In genomic region chr2:134232868-134233732, GRCh38 we compare ENCODE assay signal across 8 cellular contexts. TPM values are rescaled to one million over a fixed set of nuclear protein-coding genes. Genes with fewer than 3 reads are reported as not detected.
DNase-seq lines count a peak whose midpoint lies in the region; ATAC-seq and TF ChIP-seq lines count a peak whose summit lies in the region.

No MANE protein-coding gene starts in this region.

- no peak overlapping the region for H3K4me3 ChIP-seq in GM06990 (replicated peaks; ENCODE audit: low read depth, low read length)
- H3K4me3 ChIP-seq in brain microvascular endothelial cell (ENCODE audit: low read depth, low read length), result no peak overlapping the region

- H3K27me3 ChIP-seq in GM06990 (replicated peaks; ENCODE audit: control insufficient read depth, insufficient read depth, low read length), result no peaks in the 10 kb centered on the region
- no peaks in the 10 kb centered on the region for H3K27me3 ChIP-seq in brain microvascular endothelial cell (replicated peaks)

- in situ Hi-C loops in brain microvascular endothelial cell (cut with HindIII; ENCODE audit: low pct_ligation_motif_present, low sequenced_read_pairs), result no loop called here

- peak; percentile 38 for ATAC-seq in GM21423 (IDR thresholded peaks at IDR 0.05; ENCODE audit: unreplicated experiment)

- DNase-seq in GM06990 (ENCODE audit: extremely low read depth, insufficient read length) (peak; percentile 32), HT-29 (ENCODE audit: low spot score) (peak; percentile 15), brain microvascular endothelial cell (peak; percentile 44), cerebellum (ENCODE audit: low spot score) (no peak), NCI-H446 (lab: John Stamatoyannopoulos, UW) (no peak)
- no peak for DNase-seq in stimulated activated CD8-positive, alpha-beta memory T cell treated with anti-CD3 and anti-CD28 coated beads, Interleukin-4, amount 100 ng/mL, for 48 hours
- DNase-seq in effector CD8-positive, alpha-beta T cell (lab: John Stamatoyannopoulos, UW), result no peak

- no peaks in the 10 kb centered on the region for H3K36me3 ChIP-seq in GM06990 (ENCODE audit: control insufficient read depth, insufficient read depth, low read length)
- H3K36me3 ChIP-seq in brain microvascular endothelial cell (replicated peaks), result no peaks in the 10 kb centered on the region

- TF ChIP-seq CTCF in GM06990 (IDR thresholded peaks at IDR 0.05; ENCODE audit: insufficient read depth, low read length, poor library complexity, severe bottlenecking) (no peak), brain microvascular endothelial cell (IDR thresholded peaks at IDR 0.05; ENCODE audit: low read depth, low read length, missing control alignments) (no peak)

- H3K27ac ChIP-seq in brain microvascular endothelial cell, result peak overlapping the region; percentile 9

RNA-seq across cellular contexts. Expression of gene MGAT5, which starts 20.8 kb away (rescaled TPM):
- total RNA-seq in HT-29 (2014; rRNA removed; shearing (Covaris generic)), result 46.9 and 55.9 TPM in 2 replicates
- total RNA-seq in cerebellum, result 62.4 TPM

Comparison
In these comparisons a context has a peak if more than half of its experiments do, and no peak if none do; other contexts are left out.
1. DNase-seq: peak in GM06990 (single experiment), HT-29 (single experiment) and brain microvascular endothelial cell (single experiment); none in cerebellum (single experiment), NCI-H446 (0 of 2), stimulated activated CD8-positive, alpha-beta memory T cell treated with anti-CD3 and anti-CD28 coated beads, Interleukin-4, amount 100 ng/mL, for 48 hours (single experiment) and effector CD8-positive, alpha-beta T cell (single experiment).